12 cellular contexts compared by ENCODE assay signal in genomic region chr16:67392301-67393059, GRCh38. TPM values are rescaled to one million over a fixed set of nuclear protein-coding genes. Genes with fewer than 3 reads are reported as not detected.
A peak's percentile ranks its signal among the peaks of the same experiment; 100 is the strongest.
DNase-seq lines count a peak whose midpoint lies in the region; ATAC-seq, FAIRE-seq and TF ChIP-seq lines count a peak whose summit lies in the region.
"Had no signal": no experiment of that assay in that cellular context is flagged by ENCODE, and none has a peak within 500 bp of the region (broad histone marks: within the 10 kb centered on the region; RNA-seq: fewer than 3 reads in every experiment).

No MANE protein-coding gene starts in this region.

- H3K27ac Mint-ChIP-seq in GM23338 (no peak overlapping the region), astrocyte (ENCODE audit: unreplicated experiment) (no peak overlapping the region)

- H4K20me1 ChIP-seq in GM23338 (replicated peaks; ENCODE audit: insufficient read depth) (no peaks in the 10 kb centered on the region), astrocyte (ENCODE audit: insufficient read depth, low read length) (no peaks in the 10 kb centered on the region)

- H3K27ac ChIP-seq in GM23338 (ENCODE audit: low read depth) (no peak overlapping the region), astrocyte (ENCODE audit: low read depth, low read length) (no peak overlapping the region), kidney (ENCODE audit: low read depth in 2 of 2, low read length in 2 of 2) (peak overlapping the region in 1 of 2 donors; percentile 57), skeletal muscle tissue (ENCODE audit: low read depth, low read length) (peak overlapping the region; percentile 80)

- ATAC-seq in GM23338: no peak
- ATAC-seq in GM21737 (IDR thresholded peaks at IDR 0.05; ENCODE audit: unreplicated experiment): no peak

- H3K36me3 Mint-ChIP-seq in GM23338 (ENCODE audit: low read depth): no peaks in the 10 kb centered on the region
- H3K36me3 Mint-ChIP-seq in astrocyte (ENCODE audit: low read depth, unreplicated experiment): peaks cover 2% of the 10 kb centered on the region

- TF ChIP-seq CTCF in GM23338 (conservative IDR thresholded peaks at IDR 0.05; ENCODE audit: low read depth in 2 of 2) (no peak), astrocyte (IDR thresholded peaks at IDR 0.05; ENCODE audit: insufficient read depth, low read depth, low read length) (no peak), kidney (IDR thresholded peaks at IDR 0.05; ENCODE audit: borderline replicate concordance, extremely low read depth, insufficient read depth) (no peak)

- H2AFZ ChIP-seq in GM23338 (peak overlapping the region; percentile 94), astrocyte (ENCODE audit: low read depth, low read length) (peak overlapping the region; percentile 49)

- peaks cover 38% of the 10 kb centered on the region for H3K4me1 ChIP-seq in GM23338 (ENCODE audit: insufficient read depth)
- H3K4me1 ChIP-seq in astrocyte (ENCODE audit: insufficient read depth, low read length): peaks cover 23% of the 10 kb centered on the region
- peaks cover 0 to 27% of the 10 kb centered on the region in 2 donors for H3K4me1 ChIP-seq in kidney (ENCODE audit: control insufficient read depth in 1 of 2, insufficient read depth in 1 of 2, low read depth in 1 of 2, low read length in 2 of 2)
- H3K4me1 ChIP-seq in skeletal muscle tissue (ENCODE audit: control insufficient read depth in 3 of 3, insufficient read depth in 3 of 3, low read length in 3 of 3): peaks cover 68 to 73% (median 73%) of the 10 kb centered on the region in 3 donors

- peak overlapping the region; percentile 67 for H3K9ac ChIP-seq in astrocyte (ENCODE audit: low read length)
- H3K9ac ChIP-seq in kidney (ENCODE audit: low read length in 2 of 2): peak overlapping the region; percentile 65 to 67
- peak overlapping the region; percentile 73 to 85 (median 82) for H3K9ac ChIP-seq in skeletal muscle tissue (ENCODE audit: low read depth in 1 of 3, low read length in 3 of 3)

- H3K27me3 ChIP-seq in GM23338 (ENCODE audit: insufficient read depth) (peaks cover 45% of the 10 kb centered on the region), astrocyte (ENCODE audit: insufficient read depth, low read length) (peaks cover 3% of the 10 kb centered on the region), skeletal muscle tissue (ENCODE audit: control insufficient read depth in 3 of 3, insufficient read depth in 3 of 3, low read length in 3 of 3) (no peaks in the 10 kb centered on the region)

- H3K9me3 ChIP-seq in astrocyte (ENCODE audit: insufficient read depth, low read depth, low read length): no peaks in the 10 kb centered on the region
- no peaks in the 10 kb centered on the region for H3K9me3 ChIP-seq in kidney (ENCODE audit: control insufficient read depth in 1 of 2, low read length in 2 of 2)
- no peaks in the 10 kb centered on the region for H3K9me3 ChIP-seq in skeletal muscle tissue (ENCODE audit: control insufficient read depth in 3 of 3, low read length in 3 of 3)

- no peak for FAIRE-seq in astrocyte (lab: Jason Lieb, UNC)
- no peak for FAIRE-seq in kidney (lab: Jason Lieb, UNC)
- FAIRE-seq: bronchial epithelial cell had no signal

- DNase-seq in GM23338 (ENCODE audit: low spot score) (no peak), astrocyte (ENCODE audit: low read depth) (no peak), kidney (peak; percentile 44), NCI-H2029 (lab: John Stamatoyannopoulos, UW) (no peak), NCI-H1930 (lab: John Stamatoyannopoulos, UW) (no peak)
- DNase-seq in activated naive CD4-positive, alpha-beta T cell treated with Interleukin-2 at 50 U/mL for 16 hours: no peak
- DNase-seq: DND-41, NCI-H2107 had no signal

- H3K4me1 Mint-ChIP-seq in GM23338 (peaks cover 25% of the 10 kb centered on the region), astrocyte (ENCODE audit: low read depth, unreplicated experiment) (no peaks in the 10 kb centered on the region)

- H3K9me2 ChIP-seq in GM23338 (ENCODE audit: insufficient read depth): no peaks in the 10 kb centered on the region

- H3K27me3 Mint-ChIP-seq in GM23338 (ENCODE audit: insufficient read depth, low read depth, poor library complexity) (peaks cover 60% of the 10 kb centered on the region), astrocyte (ENCODE audit: low read depth, unreplicated experiment) (peaks cover 59% of the 10 kb centered on the region)

- H3K4me3 ChIP-seq in GM23338 (peak overlapping the region; percentile 61), astrocyte (ENCODE audit: insufficient read depth, low read depth, low read length) (peak overlapping the region; percentile 41), kidney (ENCODE audit: low read length in 2 of 2) (peak overlapping the region; percentile 24 to 55), skeletal muscle tissue (ENCODE audit: low read length in 3 of 3) (peak overlapping the region; percentile 79 to 83 (median 82))

- no peak overlapping the region for H3K4me3 Mint-ChIP-seq in GM23338
- H3K4me3 Mint-ChIP-seq in astrocyte (ENCODE audit: unreplicated experiment): peak overlapping the region; percentile 34

- intact Hi-C loops in kidney (cut with DNase I): no loop called here

- H3K79me2 ChIP-seq in GM23338 (replicated peaks; ENCODE audit: insufficient read depth): no peaks in the 10 kb centered on the region
- no peaks in the 10 kb centered on the region for H3K79me2 ChIP-seq in astrocyte (ENCODE audit: insufficient read depth, low read length)

- H3K36me3 ChIP-seq in GM23338 (ENCODE audit: insufficient read depth): no peaks in the 10 kb centered on the region
- no peaks in the 10 kb centered on the region for H3K36me3 ChIP-seq in astrocyte (ENCODE audit: insufficient read depth, low read length)
- no peaks in the 10 kb centered on the region for H3K36me3 ChIP-seq in kidney (ENCODE audit: control insufficient read depth in 1 of 2, insufficient read depth in 2 of 2, low read length in 2 of 2)
- H3K36me3 ChIP-seq in skeletal muscle tissue (ENCODE audit: control insufficient read depth in 3 of 3, insufficient read depth in 3 of 3, low read length in 3 of 3): no peaks in the 10 kb centered on the region

- no peaks in the 10 kb centered on the region for H3K9me3 Mint-ChIP-seq in GM23338
- H3K9me3 Mint-ChIP-seq in astrocyte (ENCODE audit: unreplicated experiment): peaks cover 2% of the 10 kb centered on the region

- H3F3A ChIP-seq in GM23338 (replicated peaks; ENCODE audit: low read depth): 0 out of 2 replicates have a peak, but pooled peaks cover 10% of the 10 kb centered on the region

- H3K4me2 ChIP-seq in GM23338 (peak overlapping the region; percentile 92), astrocyte (ENCODE audit: low read length) (peak overlapping the region; percentile 82)

TF ChIP-seq in GM23338, 12 proteins besides CTCF, POLR2A, EP300 and RAD21 (continues in another document):
- no peak for TF ChIP-seq EZH2 (IDR thresholded peaks at IDR 0.05; ENCODE audit: low read depth, unreplicated experiment)
- TF ChIP-seq REST (IDR thresholded peaks at IDR 0.05; ENCODE audit: unreplicated experiment): no peak
- no peak for TF ChIP-seq NANOG (IDR thresholded peaks at IDR 0.05; ENCODE audit: borderline replicate concordance)
- TF ChIP-seq CREB1 (CRISPR knock-in tag; IDR thresholded peaks at IDR 0.05; ENCODE audit: low read depth): no peak
- no peak for TF ChIP-seq STAT1 (IDR thresholded peaks at IDR 0.05; ENCODE audit: unreplicated experiment)
- TF ChIP-seq ZNF331 (CRISPR knock-in tag; IDR thresholded peaks at IDR 0.05; ENCODE audit: low read depth): no peak
- no peak for TF ChIP-seq ZNF114 (CRISPR knock-in tag; IDR thresholded peaks at IDR 0.05)

RNA-seq across cellular contexts. Expression of gene TPPP3, which starts 0.8 kb away (rescaled TPM):
- total RNA-seq in GM23338 (2014; rRNA removed; shearing (Covaris generic)): 0.28 TPM in 1 of 2 replicates, not detected in the other
- polyA plus RNA-seq in GM23338 (2016; fragmentation: Nextera tagmentation; extraction: Ambion mirVana) (0.26 and 1.3 TPM in 2 replicates), kidney (ENCODE audit: insufficient read depth, low read depth, low replicate concordance) (108 TPM)
- total RNA-seq in astrocyte (0.65 and 0.75 TPM in 2 replicates), kidney (8.2 TPM), skeletal muscle tissue (135 TPM)
- total RNA-seq: bronchial epithelial cell had no signal

RNA-seq across cellular contexts. Expression of gene ZDHHC1, which starts 23.8 kb away (rescaled TPM):
- 2.3 and 2.7 TPM in 2 replicates for total RNA-seq in GM23338 (2014; rRNA removed; shearing (Covaris generic))
- polyA plus RNA-seq in GM23338 (2016; fragmentation: Nextera tagmentation; extraction: Ambion mirVana): 1.4 and 1.6 TPM in 2 replicates
- total RNA-seq in astrocyte: 3.7 and 4.4 TPM in 2 replicates
- 23.6 TPM for total RNA-seq in kidney
- polyA plus RNA-seq in kidney (ENCODE audit: insufficient read depth, low read depth, low replicate concordance): 14.6 TPM
- total RNA-seq in skeletal muscle tissue: 11.5 TPM

RNA-seq across cellular contexts. Expression of gene HSD11B2, which starts 38.4 kb away (rescaled TPM):
- 23.0 and 25.1 TPM in 2 replicates for total RNA-seq in GM23338 (2014; rRNA removed; shearing (Covaris generic))
- polyA plus RNA-seq in GM23338 (2016; fragmentation: Nextera tagmentation; extraction: Ambion mirVana): 14.8 and 16.6 TPM in 2 replicates
- 0.14 TPM in 1 of 2 replicates, not detected in the other for total RNA-seq in astrocyte
- total RNA-seq in kidney: 139 TPM
- polyA plus RNA-seq in kidney (ENCODE audit: insufficient read depth, low read depth, low replicate concordance): 1,022 TPM
- total RNA-seq in skeletal muscle tissue: 2.6 TPM
- total RNA-seq: glomerular endothelial cell had no signal

Comparison
In these comparisons a context has a peak if more than half of its experiments do, and no peak if none do; other contexts are left out.
1. RNA of gene TPPP3, which starts 0.8 kb away (total RNA-seq): 135 TPM in skeletal muscle tissue (single experiment); 8.2 TPM in kidney (single experiment), 0.65 to 0.75 TPM in astrocyte and 0.28 TPM in GM23338; every median in the first group is over 10 times any median in the second.
2. Peak in every context shown above with its lines, with median percentiles within 50 percentile points of each other: H3K4me3 ChIP-seq and H3K9ac ChIP-seq.